ENCODE assay signal across 9 cellular contexts in genomic region chr5:112533315-112533867, GRCh38.
DNase-seq lines count a peak whose midpoint lies in the region; ATAC-seq and TF ChIP-seq lines count a peak whose summit lies in the region.
"Had no signal": no experiment of that assay in that cellular context is flagged by ENCODE, and none has a peak within 500 bp of the region (broad histone marks: within the 10 kb centered on the region; RNA-seq: fewer than 3 reads in every experiment).

No MANE protein-coding gene starts in this region.

- DNase-seq in LoVo (ENCODE audit: low spot score) = peak; percentile 73
- peak; percentile 73 for DNase-seq in glomerular visceral epithelial cell (ENCODE audit: extremely low spot score)
- no peak for DNase-seq in progenitor cell of endocrine pancreas (ENCODE audit: low spot score, unreplicated experiment)
- DNase-seq in medulla oblongata (ENCODE audit: extremely low spot score) = no peak
- DNase-seq in NCI-H187 (lab: John Stamatoyannopoulos, UW) = no peak
- DNase-seq in pons (ENCODE audit: low spot score) = no peak
- DNase-seq: activated CD8-positive, alpha-beta memory T cell treated with anti-CD3 and anti-CD28 coated beads, Interleukin-2, amount 50 U/mL, for 4 hours had no signal

- peaks cover 49% of the 10 kb centered on the region for H3K27me3 Mint-ChIP-seq in progenitor cell of endocrine pancreas

- H3K36me3 Mint-ChIP-seq in progenitor cell of endocrine pancreas (ENCODE audit: insufficient read depth) = no peaks in the 10 kb centered on the region

- H3K9me3 Mint-ChIP-seq in progenitor cell of endocrine pancreas (ENCODE audit: low read depth) = no peaks in the 10 kb centered on the region

- peak overlapping the region; percentile 32 for H3K27ac ChIP-seq in 22Rv1

- TF ChIP-seq CTCF in 22Rv1 (IDR thresholded peaks at IDR 0.05) (no peak), progenitor cell of endocrine pancreas (IDR thresholded peaks at IDR 0.05; ENCODE audit: unreplicated experiment) (no peak)

- no peak overlapping the region for H3K27ac Mint-ChIP-seq in progenitor cell of endocrine pancreas

- H3K4me3 Mint-ChIP-seq in progenitor cell of endocrine pancreas (ENCODE audit: low read depth) = no peak overlapping the region

- peak; percentile 47 for ATAC-seq in GM19025 (IDR thresholded peaks at IDR 0.05; ENCODE audit: low read depth, unreplicated experiment)

- H3K4me1 Mint-ChIP-seq in progenitor cell of endocrine pancreas (ENCODE audit: low read depth) = peaks cover 34% of the 10 kb centered on the region

Comparison
In these comparisons a context has a peak if more than half of its experiments do, and no peak if none do; other contexts are left out.
1. DNase-seq: peak in LoVo (single experiment) and glomerular visceral epithelial cell (single experiment); none in progenitor cell of endocrine pancreas (single experiment), medulla oblongata (single experiment), NCI-H187 (0 of 2) and pons (single experiment).